In the genomic region with DNA sequence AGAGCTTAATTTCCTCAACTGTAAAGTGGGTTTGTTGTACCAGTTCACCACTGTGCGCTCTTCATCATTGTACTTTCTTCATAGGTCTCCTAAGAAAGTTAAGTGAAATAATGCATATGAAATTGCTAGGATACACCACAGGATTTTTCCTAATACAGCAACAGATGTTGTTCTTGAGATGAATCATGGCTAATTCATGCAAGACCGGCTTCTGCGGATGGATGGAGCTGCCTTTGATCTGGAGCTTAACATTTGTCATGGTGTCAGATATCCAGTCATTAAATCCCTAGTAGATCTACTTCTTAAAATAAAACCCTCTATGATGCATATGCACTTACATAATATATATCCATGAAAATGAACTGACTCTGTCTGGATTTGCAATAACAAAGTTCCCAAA, we compare ENCODE assay signal across 13 cellular contexts.
DNase-seq lines count a peak whose midpoint lies in the region; ATAC-seq and TF ChIP-seq lines count a peak whose summit lies in the region.
"Had no signal": no experiment of that assay in that cellular context is flagged by ENCODE, and none has a peak within 500 bp of the region (broad histone marks: within the 10 kb centered on the region; RNA-seq: fewer than 3 reads in every experiment).

No MANE protein-coding gene starts in this region.

- in situ Hi-C loops in mammary epithelial cell (cut with MboI; ENCODE audit: low sequenced_read_pairs in 2 of 2), result no loop called here
- in situ Hi-C loops in G401 (cut with HindIII; ENCODE audit: low sequenced_read_pairs), result no loop called here

- dilution Hi-C loops in mammary epithelial cell (cut with HindIII; ENCODE audit: low sequenced_read_pairs), result loop anchor here (5.0 to 10.0 kb wide), 2 partner anchors 43 to 65 kb away; no protein-coding TSS in a partner anchor

- intact Hi-C loops in mammary epithelial cell (cut with micrococcal nuclease) (loop anchor here (10.0 kb wide), 1 partner anchor 185 kb away; a partner anchor contains a TSS), sciatic nerve (cut with DNase I) (no loop called here)

- TF ChIP-seq CTCF in AG10803 (conservative IDR thresholded peaks at IDR 0.05; ENCODE audit: low read length) (no peak), mammary epithelial cell (conservative IDR thresholded peaks at IDR 0.05 in 1 of 2, IDR thresholded peaks at IDR 0.05 in 1 of 2; ENCODE audit: extremely low read depth in 1 of 2, insufficient read depth in 1 of 2, low read depth in 1 of 2, low read length in 2 of 2) (no peak), nephron (IDR thresholded peaks at IDR 0.05; ENCODE audit: unreplicated experiment in 3 of 3) (no peak)

- no TSS peak for BruUV-seq in mammary epithelial cell (replicated peaks; lab: Mats Ljungman, UMichigan)

- peaks cover 22% of the 10 kb centered on the region for H3K9me3 Mint-ChIP-seq in nephron
- H3K9me3 Mint-ChIP-seq: CD4-positive, alpha-beta T cell; stimulated activated effector memory CD8-positive, alpha-beta T cell treated with anti-CD3 and anti-CD28 coated beads, Interleukin-12 subunit alpha, Interleukin-12 subunit beta, amount 100 ng/mL, for 72 hours had no signal

- ATAC-seq in sciatic nerve, result no peak
- ATAC-seq: stimulated activated effector memory CD8-positive, alpha-beta T cell treated with anti-CD3 and anti-CD28 coated beads, Interleukin-12 subunit alpha, Interleukin-12 subunit beta, amount 100 ng/mL, for 72 hours had no signal

- peaks cover 39% of the 10 kb centered on the region for H3K4me1 ChIP-seq in mammary epithelial cell (ENCODE audit: insufficient read depth, low read length)

- no peaks in the 10 kb centered on the region for H3K36me3 ChIP-seq in mammary epithelial cell (ENCODE audit: insufficient read depth, low read length)

- H3K27me3 Mint-ChIP-seq in nephron (ENCODE audit: low read depth), result no peaks in the 10 kb centered on the region

- peaks cover 14% of the 10 kb centered on the region for H3K36me3 Mint-ChIP-seq in nephron (ENCODE audit: low read depth)
- H3K36me3 Mint-ChIP-seq: stimulated activated effector memory CD8-positive, alpha-beta T cell treated with anti-CD3 and anti-CD28 coated beads, Interleukin-12 subunit alpha, Interleukin-12 subunit beta, amount 100 ng/mL, for 72 hours had no signal

- peak overlapping the region; percentile 9 for H3K4me2 ChIP-seq in mammary epithelial cell (ENCODE audit: insufficient read depth, low read depth, low read length)

- 33% methylated on average over 3 of the region's 3 CpGs for WGBS in mammary epithelial cell (ENCODE audit: low coverage, missing lambda C conversion rate)

- H3K79me2 ChIP-seq in mammary epithelial cell (ENCODE audit: insufficient read depth, low read length), result no peaks in the 10 kb centered on the region

- CTCF ChIA-PET in mammary epithelial cell (lab: Charles Lee; ENCODE audit: low non-redundant PET), result interaction anchor here (0.5 to 1.0 kb wide), 3 partner anchors 42 to 121 kb away, joined by 4 to 9 read pairs (median 4); no protein-coding TSS in a partner anchor

- peaks cover 45% of the 10 kb centered on the region for H3K4me1 Mint-ChIP-seq in nephron
- H3K4me1 Mint-ChIP-seq: stimulated activated effector memory CD8-positive, alpha-beta T cell treated with anti-CD3 and anti-CD28 coated beads, Interleukin-12 subunit alpha, Interleukin-12 subunit beta, amount 100 ng/mL, for 72 hours had no signal

- H3K4me3 Mint-ChIP-seq in nephron, result peak overlapping the region in 1 of 3 experiments; percentile 2
- H3K4me3 Mint-ChIP-seq: CD4-positive, alpha-beta T cell; stimulated activated effector memory CD8-positive, alpha-beta T cell treated with anti-CD3 and anti-CD28 coated beads, Interleukin-12 subunit alpha, Interleukin-12 subunit beta, amount 100 ng/mL, for 72 hours had no signal

- DNase-seq in AG10803 (ENCODE audit: low read depth) (peak; percentile 97), M059J (ENCODE audit: low read depth) (peak; percentile 93), mammary epithelial cell (peak; percentile 93), DMS153 (lab: John Stamatoyannopoulos, UW) (no peak), DMS114 treated with DMSO at 0.1 percent for 48 hours (lab: John Stamatoyannopoulos, UW; ENCODE audit: unreplicated experiment) (no peak), sciatic nerve (ENCODE audit: low spot score) (no peak), G401 (ENCODE audit: low spot score) (no peak)
- DNase-seq: CD4-positive, alpha-beta T cell; NCI-H526 treated with DMSO at 0.1 percent for 48 hours; small intestine had no signal

- no peak overlapping the region for H3K9ac ChIP-seq in mammary epithelial cell (ENCODE audit: insufficient read depth, low read length)

- no peak overlapping the region for H2AFZ ChIP-seq in mammary epithelial cell (ENCODE audit: low read depth, low read length)

- H3K9me3 ChIP-seq in mammary epithelial cell (replicated peaks; ENCODE audit: insufficient read depth, low read length), result peaks cover 8% of the 10 kb centered on the region

- no peaks in the 10 kb centered on the region for H3K27me3 ChIP-seq in mammary epithelial cell (ENCODE audit: insufficient read depth, low read length)

- H4K20me1 ChIP-seq in mammary epithelial cell (ENCODE audit: insufficient read depth, low read length), result no peaks in the 10 kb centered on the region

- peak overlapping the region; percentile 75 for H3K27ac ChIP-seq in mammary epithelial cell (ENCODE audit: insufficient read depth, low read depth, low read length)

- H3K27ac Mint-ChIP-seq in nephron, result peak overlapping the region; percentile 28 to 74 (median 70)
- H3K27ac Mint-ChIP-seq: activated T-helper 2 cell treated with anti-CD3 and anti-CD28 coated beads, Interferon-gamma antibody, Interleukin-2, Interleukin-4, amounts not matched to agents 10 μg/mL and 5 μg/mL and 100 μg/mL, durations not matched to agents 14 hours and 24 hours and 36 hours; CD4-positive, alpha-beta T cell; stimulated activated effector memory CD8-positive, alpha-beta T cell treated with anti-CD3 and anti-CD28 coated beads, Interleukin-12 subunit alpha, Interleukin-12 subunit beta, amount 100 ng/mL, for 72 hours had no signal

- H3K4me3 ChIP-seq in AG10803 (ENCODE audit: low read length) (no peak overlapping the region), mammary epithelial cell (replicated peaks in 1 of 3; ENCODE audit: insufficient read depth in 1 of 3, low read depth in 2 of 3, low read length in 3 of 3) (no peak overlapping the region)

Comparison
In these comparisons a context has a peak if more than half of its experiments do, and no peak if none do; other contexts are left out.
1. DNase-seq: peak in AG10803 (single experiment), M059J (single experiment) and mammary epithelial cell (single experiment); none in DMS153 (single experiment), DMS114 treated with DMSO at 0.1 percent for 48 hours (single experiment), sciatic nerve (single experiment) and G401 (single experiment).